8 cellular contexts compared by ENCODE assay signal in the genomic region with DNA sequence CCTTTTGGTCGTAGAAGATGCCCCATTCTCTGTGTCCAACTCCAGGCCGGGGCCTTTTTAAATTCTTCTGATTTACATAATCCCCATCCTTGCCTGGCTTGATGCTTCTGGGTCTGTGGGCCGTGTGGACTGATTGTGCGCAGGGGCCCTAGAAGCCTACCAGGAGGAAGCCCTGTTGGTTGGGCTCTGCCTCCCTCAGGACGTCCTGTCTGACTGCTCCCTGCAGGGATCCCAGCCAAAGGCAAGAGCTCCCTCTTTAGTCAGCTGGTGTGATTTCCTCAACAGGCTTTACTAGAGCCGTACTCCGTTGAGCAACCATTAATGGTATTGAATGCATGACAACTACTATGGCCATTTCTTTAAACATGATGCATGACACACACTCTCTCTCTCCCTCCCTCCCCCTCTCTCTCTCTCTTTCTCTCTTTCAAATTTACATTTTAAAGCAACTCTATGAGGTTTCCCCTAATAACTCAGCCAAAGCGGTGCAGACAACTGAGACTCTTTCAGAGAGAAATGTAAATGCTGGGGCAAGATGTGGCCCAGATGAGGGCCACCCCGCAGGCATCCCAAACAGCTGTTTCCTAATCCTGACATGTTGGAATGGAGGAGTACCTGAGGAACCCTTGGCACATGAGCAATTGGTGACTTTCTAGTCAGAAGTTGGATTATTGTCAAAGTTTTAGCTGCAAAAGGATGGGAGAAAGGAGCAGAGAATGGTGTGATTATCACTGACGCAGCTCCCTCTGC.
A peak's percentile ranks its signal among the peaks of the same experiment; 100 is the strongest.
DNase-seq lines count a peak whose midpoint lies in the region; ATAC-seq and TF ChIP-seq lines count a peak whose summit lies in the region.

No MANE protein-coding gene starts in this region.

- H3K36me3 Mint-ChIP-seq in activated naive CD8-positive, alpha-beta T cell treated with anti-CD3 and anti-CD28 coated beads, Interleukin-2, amount 50 U/mL, for 24 hours (ENCODE audit: low read depth), result no peaks in the 10 kb centered on the region
- H3K36me3 Mint-ChIP-seq in immature natural killer cell, result no peaks in the 10 kb centered on the region

- peaks cover 29% of the 10 kb centered on the region for H3K27me3 Mint-ChIP-seq in stimulated activated naive CD8-positive, alpha-beta T cell treated with anti-CD3 and anti-CD28 coated beads, Interleukin-15, amount 100 ng/mL, for 72 hours
- peaks cover 3% of the 10 kb centered on the region for H3K27me3 Mint-ChIP-seq in activated naive CD8-positive, alpha-beta T cell treated with anti-CD3 and anti-CD28 coated beads, Interleukin-2, amount 50 U/mL, for 24 hours
- peaks cover 0 to 6% (median 1%) of the 10 kb centered on the region in 3 donors for H3K27me3 Mint-ChIP-seq in immature natural killer cell (ENCODE audit: low read depth in 3 of 3)

- TF ChIP-seq EP300 in sigmoid colon (IDR thresholded peaks at IDR 0.05), result no peak

- no peaks in the 10 kb centered on the region for H3K4me1 Mint-ChIP-seq in stimulated activated naive CD8-positive, alpha-beta T cell treated with anti-CD3 and anti-CD28 coated beads, Interleukin-15, amount 100 ng/mL, for 72 hours
- H3K4me1 Mint-ChIP-seq in activated naive CD8-positive, alpha-beta T cell treated with anti-CD3 and anti-CD28 coated beads, Interleukin-2, amount 50 U/mL, for 24 hours, result no peaks in the 10 kb centered on the region
- H3K4me1 Mint-ChIP-seq in immature natural killer cell, result no peaks in the 10 kb centered on the region

- H3K27ac Mint-ChIP-seq in stimulated activated naive CD8-positive, alpha-beta T cell treated with anti-CD3 and anti-CD28 coated beads, Interleukin-15, amount 100 ng/mL, for 72 hours, result no peak overlapping the region
- no peak overlapping the region for H3K27ac Mint-ChIP-seq in activated naive CD8-positive, alpha-beta T cell treated with anti-CD3 and anti-CD28 coated beads, Interleukin-2, amount 50 U/mL, for 24 hours
- no peak overlapping the region for H3K27ac Mint-ChIP-seq in immature natural killer cell

- H3K9me3 Mint-ChIP-seq in stimulated activated naive CD8-positive, alpha-beta T cell treated with anti-CD3 and anti-CD28 coated beads, Interleukin-15, amount 100 ng/mL, for 72 hours, result no peaks in the 10 kb centered on the region
- no peaks in the 10 kb centered on the region for H3K9me3 Mint-ChIP-seq in activated naive CD8-positive, alpha-beta T cell treated with anti-CD3 and anti-CD28 coated beads, Interleukin-2, amount 50 U/mL, for 24 hours
- no peaks in the 10 kb centered on the region for H3K9me3 Mint-ChIP-seq in immature natural killer cell

- no peaks in the 10 kb centered on the region for H3K4me1 ChIP-seq in adrenal gland (replicated peaks in 1 of 2)
- H3K4me1 ChIP-seq in sigmoid colon, result peaks cover 0 to 7% (median 0%) of the 10 kb centered on the region in 4 donors

- peak; percentile 67 for ATAC-seq in stimulated activated naive CD8-positive, alpha-beta T cell treated with anti-CD3 and anti-CD28 coated beads, Interleukin-15, amount 100 ng/mL, for 72 hours
- no peak for ATAC-seq in stimulated activated naive CD8-positive, alpha-beta T cell treated with anti-CD3 and anti-CD28 coated beads, Interleukin-15, Interleukin-2, amounts not matched to agents 100 U/mL and 50 U/mL, for 24 hours
- no peak for ATAC-seq in activated naive CD8-positive, alpha-beta T cell treated with anti-CD3 and anti-CD28 coated beads, Interleukin-2, amount 50 U/mL, for 24 hours

- no peaks in the 10 kb centered on the region for H3K9me3 ChIP-seq in adrenal gland (replicated peaks in 1 of 3)
- H3K9me3 ChIP-seq in sigmoid colon, result no peaks in the 10 kb centered on the region

- no peak overlapping the region for H3K4me3 ChIP-seq in adrenal gland
- no peak overlapping the region for H3K4me3 ChIP-seq in sigmoid colon

- H3K27ac ChIP-seq in adrenal gland (no peak overlapping the region), sigmoid colon (no peak overlapping the region)

- 49 to 56% (median 54%) methylated on average over 10 of the region's 10 CpGs for WGBS in adrenal gland, 4 donors
- WGBS in sigmoid colon, 2 donors, result 59 to 61% methylated on average over 10 of the region's 10 CpGs

- no peak for DNase-seq in stimulated activated naive CD8-positive, alpha-beta T cell treated with anti-CD3 and anti-CD28 coated beads, Interleukin-15, amount 100 ng/mL, for 72 hours
- no peak for DNase-seq in stimulated activated naive CD8-positive, alpha-beta T cell treated with anti-CD3 and anti-CD28 coated beads, Interleukin-15, Interleukin-2, amounts not matched to agents 100 U/mL and 50 U/mL, for 24 hours
- DNase-seq in adrenal gland (peak; percentile 58 to 84 (median 72)), iPS-NIHi7 (ENCODE audit: extremely low spot score) (peak; percentile 93), sigmoid colon (no peak), immature natural killer cell (no peak)
- DNase-seq in stimulated activated CD4-positive, alpha-beta T cell treated with anti-CD3 and anti-CD28 coated beads, Interleukin-15, amount 100 ng/mL, for 24 hours, result no peak
- no peak for DNase-seq in activated naive CD8-positive, alpha-beta T cell treated with anti-CD3 and anti-CD28 coated beads, Interleukin-2, amount 50 U/mL, for 24 hours

- TF ChIP-seq POLR2A in adrenal gland (IDR thresholded peaks at IDR 0.05), result no peak
- no peak for TF ChIP-seq POLR2A in sigmoid colon (IDR thresholded peaks at IDR 0.05)

- peak in 5 of 6 experiments; percentile 29 to 54 (median 47) for TF ChIP-seq CTCF in adrenal gland (IDR thresholded peaks at IDR 0.05)
- TF ChIP-seq CTCF in sigmoid colon (IDR thresholded peaks at IDR 0.05), result no peak

- intact Hi-C loops in adrenal gland (cut with DNase I), result loop anchor here in 1 of 2 donors (5.0 to 10.0 kb wide), 2 partner anchors 116 to 131 kb away; no protein-coding TSS in a partner anchor
- intact Hi-C loops in sigmoid colon (cut with DNase I), result no loop called here

- H3K36me3 ChIP-seq in adrenal gland (replicated peaks in 1 of 2) (no peaks in the 10 kb centered on the region), sigmoid colon (no peaks in the 10 kb centered on the region)

- H3K27me3 ChIP-seq in adrenal gland (no peaks in the 10 kb centered on the region), sigmoid colon (no peaks in the 10 kb centered on the region)

- H3K4me3 Mint-ChIP-seq in stimulated activated naive CD8-positive, alpha-beta T cell treated with anti-CD3 and anti-CD28 coated beads, Interleukin-15, amount 100 ng/mL, for 72 hours, result no peak overlapping the region
- no peak overlapping the region for H3K4me3 Mint-ChIP-seq in activated naive CD8-positive, alpha-beta T cell treated with anti-CD3 and anti-CD28 coated beads, Interleukin-2, amount 50 U/mL, for 24 hours
- no peak overlapping the region for H3K4me3 Mint-ChIP-seq in immature natural killer cell

Comparison
In these comparisons a context has a peak if more than half of its experiments do, and no peak if none do; other contexts are left out.
1. DNase-seq: peak in adrenal gland (7 of 7) and iPS-NIHi7 (single experiment); none in stimulated activated naive CD8-positive, alpha-beta T cell treated with anti-CD3 and anti-CD28 coated beads, Interleukin-15, amount 100 ng/mL, for 72 hours (0 of 2), stimulated activated naive CD8-positive, alpha-beta T cell treated with anti-CD3 and anti-CD28 coated beads, Interleukin-15, Interleukin-2, amounts not matched to agents 100 U/mL and 50 U/mL, for 24 hours (single experiment), stimulated activated CD4-positive, alpha-beta T cell treated with anti-CD3 and anti-CD28 coated beads, Interleukin-15, amount 100 ng/mL, for 24 hours (single experiment), sigmoid colon (single experiment), activated naive CD8-positive, alpha-beta T cell treated with anti-CD3 and anti-CD28 coated beads, Interleukin-2, amount 50 U/mL, for 24 hours (single experiment) and immature natural killer cell (0 of 3).
2. CTCF ChIP-seq: peak in adrenal gland (5 of 6); none in sigmoid colon (0 of 4).